In the genomic region with DNA sequence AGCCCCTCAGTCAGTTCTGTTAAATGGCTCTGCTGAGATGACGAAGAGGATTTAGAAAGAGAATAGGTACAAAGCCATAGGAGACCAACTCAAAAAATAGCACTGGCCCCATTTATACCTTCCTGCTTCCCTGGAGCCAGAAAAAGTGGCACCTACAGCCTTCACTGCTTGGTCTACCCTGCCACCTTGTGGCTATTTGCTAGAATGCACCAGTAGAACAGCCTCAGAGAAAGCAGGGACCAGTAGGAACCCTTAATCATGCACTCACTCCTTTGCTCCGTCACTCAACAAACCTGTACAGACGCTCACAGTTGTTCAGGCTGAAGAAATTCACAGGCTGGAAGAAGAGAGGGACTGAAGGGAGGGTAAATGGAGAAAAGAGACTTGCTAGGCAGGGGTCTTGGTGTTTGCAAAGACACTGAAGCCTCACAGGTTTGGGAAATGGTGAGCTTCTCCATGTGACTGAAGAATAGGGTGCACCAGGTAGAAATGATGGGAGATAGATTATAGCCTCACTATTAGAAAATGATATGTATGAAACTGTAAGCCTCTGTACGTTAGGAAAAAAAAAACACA, we compare ENCODE assay signal across 1 cellular context.
TF ChIP-seq lines count a peak whose summit lies in the region.

No MANE protein-coding gene starts in this region.

TF ChIP-seq in HEK293, 187 proteins besides CTCF, POLR2A, EP300 and RAD21 (continued from another document):
- TF ChIP-seq ELK4 (IDR thresholded peaks at IDR 0.05; ENCODE audit: borderline replicate concordance, low read depth, low read length) = no peak
- no peak for TF ChIP-seq ZNF350 (tag by site-specific recombination; IDR thresholded peaks at IDR 0.05)
- no peak for TF ChIP-seq ZIC2 (tag by site-specific recombination; IDR thresholded peaks at IDR 0.05)
- TF ChIP-seq FEZF1 (tag by site-specific recombination; IDR thresholded peaks at IDR 0.05) = peak; percentile 7; the same call in 1 of the 2 replicates
- TF ChIP-seq ZNF624 (tag by site-specific recombination; IDR thresholded peaks at IDR 0.05) = no peak
- no peak for TF ChIP-seq BCL6B (tag by site-specific recombination; IDR thresholded peaks at IDR 0.05)
- TF ChIP-seq GFI1B (tag by site-specific recombination; IDR thresholded peaks at IDR 0.05) = no peak
- no peak for TF ChIP-seq ZNF529 (tag by site-specific recombination; IDR thresholded peaks at IDR 0.05; ENCODE audit: insufficient replicate concordance)
- no peak for TF ChIP-seq KLF9 (tag by site-specific recombination; IDR thresholded peaks at IDR 0.05; ENCODE audit: low read depth)
- TF ChIP-seq ZNF292 (tag by site-specific recombination; IDR thresholded peaks at IDR 0.05; ENCODE audit: borderline replicate concordance, low read depth) = no peak
- no peak for TF ChIP-seq GLIS2 (tag by site-specific recombination; IDR thresholded peaks at IDR 0.05)
